ENCODE assay signal across 20 cellular contexts in genomic region chr11:61880050-61880449, GRCh38. TPM values are rescaled to one million over a fixed set of nuclear protein-coding genes. Genes with fewer than 3 reads are reported as not detected.
DNase-seq lines count a peak whose midpoint lies in the region; ATAC-seq, FAIRE-seq and TF ChIP-seq lines count a peak whose summit lies in the region.
"Had no signal": no experiment of that assay in that cellular context is flagged by ENCODE, and none has a peak within 500 bp of the region (broad histone marks: within the 10 kb centered on the region; RNA-seq: fewer than 3 reads in every experiment).

No MANE protein-coding gene starts in this region.

- SMC1A ChIA-PET in GM12878 (lab: Charles Lee; ENCODE audit: uncharacterized antibody, unreplicated experiment) = interaction anchor here (0.8 to 1.9 kb wide), 5 partner anchors 7 to 83 kb away, joined by 3 to 5 read pairs (median 3); no protein-coding TSS in a partner anchor

- H3K27ac Mint-ChIP-seq in stimulated activated naive B cell treated with anti-CD40 and anti-IgM and Interleukin-4, amounts not matched to agents 10 μg/mL and 1 μg/mL and 100 μg/mL, for 72 hours = peak overlapping the region; percentile 89
- H3K27ac Mint-ChIP-seq: effector memory CD8-positive, alpha-beta T cell had no signal

- H3K4me1 Mint-ChIP-seq in stimulated activated naive B cell treated with anti-CD40 and anti-IgM and Interleukin-4, amounts not matched to agents 10 μg/mL and 1 μg/mL and 100 μg/mL, for 72 hours = peaks cover 47 to 75% of the 10 kb centered on the region in 2 donors

- H3K4me1 ChIP-seq in GM12878 (ENCODE audit: control insufficient read depth, insufficient read depth, low read length) (peaks cover 22% of the 10 kb centered on the region), SJCRH30 (peaks cover 8% of the 10 kb centered on the region)

- H4K20me1 ChIP-seq in GM12878 (ENCODE audit: control insufficient read depth, insufficient read depth) = no peaks in the 10 kb centered on the region

- H3K4me3 ChIP-seq in GM12878 (peak overlapping the region; percentile 36; the same call in 1 of the 2 replicates), SJCRH30 (no peak overlapping the region)
- H3K4me3 ChIP-seq: lung had no signal

- CTCF ChIA-PET in GM12878 (lab: Yijun Ruan, JAX) = interaction anchor here (1.1 to 4.0 kb wide), 6 partner anchors 9 to 202 kb away, joined by 3 to 38 read pairs (median 16); no protein-coding TSS in a partner anchor

- peak; percentile 45 for TF ChIP-seq POLR2A in GM19099 (IDR thresholded peaks at IDR 0.05; ENCODE audit: extremely low read depth, insufficient read length, low read depth)
- 0 out of 2 replicates have a peak, but pooled peaks have one; percentile 38 for TF ChIP-seq POLR2A in GM12878 (IDR thresholded peaks at IDR 0.05; ENCODE audit: low read depth, low read length)

- H3K9me3 Mint-ChIP-seq in stimulated activated naive B cell treated with anti-CD40 and anti-IgM and Interleukin-4, amounts not matched to agents 10 μg/mL and 1 μg/mL and 100 μg/mL, for 72 hours = no peaks in the 10 kb centered on the region
- H3K9me3 Mint-ChIP-seq: central memory CD8-positive, alpha-beta T cell; effector memory CD8-positive, alpha-beta T cell; naive thymus-derived CD8-positive, alpha-beta T cell had no signal

- H3K9ac ChIP-seq in GM12878 (ENCODE audit: control insufficient read depth, insufficient read depth, low read length) = peak overlapping the region; percentile 35; the same call in 1 of the 2 replicates

- H3K4me2 ChIP-seq in GM12878 (ENCODE audit: control insufficient read depth, insufficient read depth) = peak overlapping the region; percentile 77

- in situ Hi-C loops in GM12878 (cut with MboI) = no loop called here

- H3K36me3 Mint-ChIP-seq in stimulated activated naive B cell treated with anti-CD40 and anti-IgM and Interleukin-4, amounts not matched to agents 10 μg/mL and 1 μg/mL and 100 μg/mL, for 72 hours = peaks cover 27 to 31% of the 10 kb centered on the region in 2 donors
- H3K36me3 Mint-ChIP-seq: naive thymus-derived CD8-positive, alpha-beta T cell had no signal

- peak overlapping the region; percentile 95 for H2AFZ ChIP-seq in GM12878 (ENCODE audit: control insufficient read depth, low read depth, low read length)

- no peaks in the 10 kb centered on the region; a peak in 1 of 4 replicates for H3K27me3 ChIP-seq in GM12878 (replicated peaks in 1 of 2; ENCODE audit: control insufficient read depth in 2 of 2, insufficient read depth in 2 of 2, low read length in 1 of 2)
- H3K27me3 ChIP-seq in SJCRH30 = no peaks in the 10 kb centered on the region

- intact Hi-C loops in GM12878 (cut with micrococcal nuclease; ENCODE audit: unreplicated experiment) = no loop called here

- peak overlapping the region; percentile 67 to 73 for H3K4me3 Mint-ChIP-seq in stimulated activated naive B cell treated with anti-CD40 and anti-IgM and Interleukin-4, amounts not matched to agents 10 μg/mL and 1 μg/mL and 100 μg/mL, for 72 hours
- H3K4me3 Mint-ChIP-seq: central memory CD8-positive, alpha-beta T cell; effector memory CD8-positive, alpha-beta T cell had no signal

- peak; percentile 38 for ATAC-seq in GM12878
- ATAC-seq in stimulated activated naive B cell treated with anti-CD40 and anti-IgM and Interleukin-4, amounts not matched to agents 10 μg/mL and 1 μg/mL and 100 μg/mL, for 72 hours (replicated peaks) = peak; percentile 81
- ATAC-seq in GM21528 (IDR thresholded peaks at IDR 0.05; ENCODE audit: low FRiP score, unreplicated experiment) = no peak
- ATAC-seq: effector memory CD8-positive, alpha-beta T cell; naive thymus-derived CD8-positive, alpha-beta T cell; Panc1 had no signal

- H3K36me3 ChIP-seq in GM12878 (ENCODE audit: control insufficient read depth in 2 of 2, insufficient read depth in 2 of 2, low read length in 1 of 2) = no peaks in the 10 kb centered on the region
- peaks cover 7% of the 10 kb centered on the region; the same call in 1 of the 2 replicates for H3K36me3 ChIP-seq in SJCRH30

- no peak for TF ChIP-seq EP300 in GM12878 (IDR thresholded peaks at IDR 0.05; ENCODE audit: borderline replicate concordance in 1 of 2, control insufficient read depth in 1 of 2, low read depth in 2 of 2, low read length in 2 of 2)

- TF ChIP-seq CTCF in GM12878 (IDR thresholded peaks at IDR 0.05 in 2 of 3, conservative IDR thresholded peaks at IDR 0.05 in 1 of 3; ENCODE audit: control insufficient read depth in 2 of 3, extremely low read depth in 1 of 3, insufficient read depth in 1 of 3, low read depth in 3 of 3, low read length in 3 of 3) = no peak

- H3K79me2 ChIP-seq in GM12878 (ENCODE audit: control insufficient read depth, insufficient read depth, low read length) = no peaks in the 10 kb centered on the region

- peak; percentile 64 for DNase-seq in NAMALWA (ENCODE audit: low spot score)
- no peak for DNase-seq in GM12878 (ENCODE audit: low read depth, low spot score)
- peak; percentile 24 for DNase-seq in stimulated activated naive B cell treated with anti-CD40 and anti-IgM and Interleukin-4, amounts not matched to agents 10 μg/mL and 1 μg/mL and 100 μg/mL, for 72 hours
- no peak for DNase-seq in SJCRH30
- no peak for DNase-seq in nucleus accumbens (lab: John Stamatoyannopoulos, UW)
- DNase-seq: activated CD4-positive, alpha-beta T cell treated with anti-CD3 and anti-CD28 coated beads for 48 hours; activated CD8-positive, alpha-beta memory T cell treated with anti-CD3 and anti-CD28 coated beads, Interleukin-2, amount 50 U/mL, for 4 hours; activated effector memory CD4-positive, alpha-beta T cell treated with anti-CD3 and anti-CD28 coated beads, Interleukin-2, amount 50 U/mL, for 16 hours; effector memory CD8-positive, alpha-beta T cell; KG1; naive thymus-derived CD8-positive, alpha-beta T cell; NCI-H1092 treated with DMSO at 0.1 percent for 48 hours; small intestine; stimulated activated CD4-positive, alpha-beta T cell treated with anti-CD3 and anti-CD28 coated beads, Interleukin-4, amount 100 ng/mL, for 24 hours had no signal

- WGBS in GM12878 (ENCODE audit: insufficient coverage, insufficient replicate concordance, low lambda C conversion rate, missing lambda C conversion rate) = 5% methylated on average over 12 of the region's 12 CpGs

- no TSS peak for BruUV-seq in GM12878 (replicated peaks; lab: Mats Ljungman, UMichigan)

- TF ChIP-seq RAD21 in GM12878 (IDR thresholded peaks at IDR 0.05; ENCODE audit: insufficient read depth, low read depth, low read length) = no peak

- H3K9me3 ChIP-seq in GM12878 (replicated peaks; ENCODE audit: control insufficient read depth, insufficient read depth, low read length) (no peaks in the 10 kb centered on the region), SJCRH30 (replicated peaks) (no peaks in the 10 kb centered on the region)

- H3K27ac ChIP-seq in GM12878 (ENCODE audit: control insufficient read depth, insufficient read depth) (peak overlapping the region; percentile 31), SJCRH30 (no peak overlapping the region)

- H3K27me3 Mint-ChIP-seq in stimulated activated naive B cell treated with anti-CD40 and anti-IgM and Interleukin-4, amounts not matched to agents 10 μg/mL and 1 μg/mL and 100 μg/mL, for 72 hours = no peaks in the 10 kb centered on the region
- H3K27me3 Mint-ChIP-seq: central memory CD8-positive, alpha-beta T cell had no signal

- POLR2A ChIA-PET in GM12878 (lab: Charles Lee) = interaction anchor here (1.2 kb wide), 1 partner anchor 51 kb away, joined by 3 read pairs; no protein-coding TSS in a partner anchor

- peak; percentile 78 for FAIRE-seq in GM12878 (lab: Jason Lieb, UNC)
- FAIRE-seq: islet of Langerhans, small intestine had no signal

- RAD21 ChIA-PET in GM12878 (lab: Charles Lee; ENCODE audit: unreplicated experiment) = interaction anchor here (1.0 to 2.1 kb wide), 3 partner anchors 9 to 83 kb away, joined by 3 to 10 read pairs (median 8); no protein-coding TSS in a partner anchor

RNA-seq across cellular contexts. Expression of gene FADS3, which starts 11.3 kb away (rescaled TPM):
- 30.8 and 34.8 TPM in 2 replicates for total RNA-seq in GM12878 (2013; cell fraction: nucleolus; rRNA removed)
- total RNA-seq in GM12878 (2014; rRNA removed) = 7.2 and 9.3 TPM in 2 replicates
- 2.3 and 3.2 TPM in 2 replicates for total RNA-seq in GM12878 (2014; rRNA removed; fragmentation: Illumina TruSeq; extraction: Trizol)
- total RNA-seq in GM12878 (2021) = 5.7 and 7.7 TPM in 2 replicates
- 2.6 TPM for polyA plus RNA-seq in GM12878 (2011; ENCODE audit: low read depth)
- 3.9 and 7.5 TPM in 2 replicates for polyA plus RNA-seq in GM12878 (2011; rRNA removed)
- 8.7 and 13.3 TPM in 2 replicates for polyA plus RNA-seq in GM12878 (2011; cell fraction: cytosol; rRNA removed)
- polyA plus RNA-seq in GM12878 (2011; cell fraction: nucleus; rRNA removed) = 80.2 and 98.8 TPM in 2 replicates
- 6.8 and 7.1 TPM in 2 replicates for polyA plus RNA-seq in GM12878 (2012)
- 2.3 and 4.2 TPM in 2 replicates for polyA plus RNA-seq in GM12878 (2014; fragmentation: Illumina TruSeq; extraction: Trizol)
- polyA plus RNA-seq in GM12878 (2014; fragmentation: Nextera tagmentation; extraction: Ambion mirVana) = under 1 TPM; 0.23 to 0.44 TPM
- 6.8 and 8.1 TPM in 2 replicates for polyA plus RNA-seq in GM12878 (2014; rRNA removed)
- polyA plus RNA-seq in GM12878 (2016; fragmentation: Nextera tagmentation; extraction: Ambion mirVana) = 1 to 10 TPM; 1.4 to 4.2 TPM
- polyA minus RNA-seq in GM12878 (2011; rRNA and poly(A)+ RNA removed) = 4.1 and 9.9 TPM in 2 replicates
- 4.9 and 6.8 TPM in 2 replicates for polyA minus RNA-seq in GM12878 (2011; cell fraction: cytosol; rRNA and poly(A)+ RNA removed)
- polyA minus RNA-seq in GM12878 (2011; cell fraction: nucleus; rRNA and poly(A)+ RNA removed) = 6.8 and 9.2 TPM in 2 replicates
- 40.5 and 42.1 TPM in 2 replicates for total RNA-seq in SJCRH30 (2014; rRNA removed; shearing (Covaris generic))

RNA-seq across cellular contexts. Expression of gene RAB3IL1, which starts 37.3 kb away (rescaled TPM):
- total RNA-seq in GM12878 (2013; cell fraction: nucleolus; rRNA removed) = not detected in 2 replicates
- total RNA-seq in GM12878 (2014; rRNA removed) (not detected in 2 replicates), GM12878 (2014; rRNA removed; fragmentation: Illumina TruSeq; extraction: Trizol) (not detected in 2 replicates), GM12878 (2021) (0.11 TPM in 1 of 2 replicates, not detected in the other)
- not detected for polyA plus RNA-seq in GM12878 (2011; ENCODE audit: low read depth)
- polyA plus RNA-seq in GM12878 (2011; rRNA removed) (not detected in 2 replicates), GM12878 (2014; fragmentation: Illumina TruSeq; extraction: Trizol) (not detected in 2 replicates), GM12878 (2014; fragmentation: Nextera tagmentation; extraction: Ambion mirVana) (not detected), GM12878 (2014; rRNA removed) (0.04 TPM in 1 of 2 replicates, not detected in the other), GM12878 (2016; fragmentation: Nextera tagmentation; extraction: Ambion mirVana) (not detected)
- 0.04 TPM in 1 of 2 replicates, not detected in the other for polyA plus RNA-seq in GM12878 (2011; cell fraction: cytosol; rRNA removed)
- polyA plus RNA-seq in GM12878 (2011; cell fraction: nucleus; rRNA removed) = not detected in 2 replicates
- polyA plus RNA-seq in GM12878 (2012) = 0.07 TPM in 1 of 2 replicates, not detected in the other
- polyA minus RNA-seq in GM12878 (2011; rRNA and poly(A)+ RNA removed) = not detected in 2 replicates
- 1.1 TPM in 1 of 2 replicates, not detected in the other for polyA minus RNA-seq in GM12878 (2011; cell fraction: cytosol; rRNA and poly(A)+ RNA removed)
- polyA minus RNA-seq in GM12878 (2011; cell fraction: nucleus; rRNA and poly(A)+ RNA removed) = not detected in 2 replicates
- 0.53 and 0.77 TPM in 2 replicates for total RNA-seq in SJCRH30 (2014; rRNA removed; shearing (Covaris generic))
- polyA plus RNA-seq: naive thymus-derived CD8-positive, alpha-beta T cell had no signal

RNA-seq across cellular contexts. Expression of gene FADS2, which starts 52.0 kb away (rescaled TPM):
- 213 and 225 TPM in 2 replicates for total RNA-seq in GM12878 (2013; cell fraction: nucleolus; rRNA removed)
- total RNA-seq in GM12878 (2014; rRNA removed) (156 and 158 TPM in 2 replicates), GM12878 (2014; rRNA removed; fragmentation: Illumina TruSeq; extraction: Trizol) (142 and 152 TPM in 2 replicates), GM12878 (2021) (294 and 315 TPM in 2 replicates)
- polyA plus RNA-seq in GM12878 (2011; ENCODE audit: low read depth) = 88.1 TPM
- polyA plus RNA-seq in GM12878 (2011; rRNA removed) (165 and 313 TPM in 2 replicates), GM12878 (2014; fragmentation: Illumina TruSeq; extraction: Trizol) (312 and 333 TPM in 2 replicates), GM12878 (2014; fragmentation: Nextera tagmentation; extraction: Ambion mirVana) (1 to 10 TPM; 3.3 to 6.4 TPM), GM12878 (2014; rRNA removed) (188 and 204 TPM in 2 replicates), GM12878 (2016; fragmentation: Nextera tagmentation; extraction: Ambion mirVana) (10 to 100 TPM; 92.1 to 92.7 TPM)
- polyA plus RNA-seq in GM12878 (2011; cell fraction: cytosol; rRNA removed) = 385 and 386 TPM in 2 replicates
- polyA plus RNA-seq in GM12878 (2011; cell fraction: nucleus; rRNA removed) = 355 and 386 TPM in 2 replicates
- polyA plus RNA-seq in GM12878 (2012) = 145 and 173 TPM in 2 replicates
- 615 and 704 TPM in 2 replicates for polyA minus RNA-seq in GM12878 (2011; rRNA and poly(A)+ RNA removed)
- polyA minus RNA-seq in GM12878 (2011; cell fraction: cytosol; rRNA and poly(A)+ RNA removed) = 158 and 174 TPM in 2 replicates
- polyA minus RNA-seq in GM12878 (2011; cell fraction: nucleus; rRNA and poly(A)+ RNA removed) = 88.4 and 155 TPM in 2 replicates
- 13.3 and 14.2 TPM in 2 replicates for total RNA-seq in SJCRH30 (2014; rRNA removed; shearing (Covaris generic))
- total RNA-seq: naive thymus-derived CD8-positive, alpha-beta T cell had no signal

Comparison
In these comparisons a context has a peak if more than half of its experiments do, and no peak if none do; other contexts are left out.
1. DNase-seq: peak in NAMALWA (single experiment) and stimulated activated naive B cell treated with anti-CD40 and anti-IgM and Interleukin-4, amounts not matched to agents 10 μg/mL and 1 μg/mL and 100 μg/mL, for 72 hours (single experiment); none in GM12878 (single experiment), SJCRH30 (0 of 2) and nucleus accumbens (0 of 56).